ENCODE assay signal across 1 cellular context in the genomic region with DNA sequence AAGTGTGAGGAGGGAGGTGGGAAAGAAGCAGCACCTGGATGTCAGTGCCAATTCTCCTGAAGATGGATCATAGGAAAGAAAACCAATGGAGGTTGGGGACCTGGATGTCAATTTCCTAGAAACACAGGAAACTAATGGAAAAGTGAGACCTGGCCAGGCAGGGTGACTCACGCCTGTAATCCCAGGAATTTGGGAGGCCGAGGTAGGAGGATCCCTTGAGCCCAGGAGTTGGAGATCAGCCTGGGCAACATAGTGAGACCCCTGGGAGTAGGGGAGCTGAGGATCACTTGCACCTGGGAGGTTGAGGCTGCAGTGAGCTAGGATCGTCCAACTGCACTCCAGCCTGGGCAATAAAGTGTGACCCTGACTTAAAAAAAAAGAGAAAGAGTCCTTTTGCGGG.
A peak's percentile ranks its signal among the peaks of the same experiment; 100 is the strongest.
TF ChIP-seq lines count a peak whose summit lies in the region.

No MANE protein-coding gene starts in this region.

TF ChIP-seq in HepG2, 621 proteins besides CTCF, POLR2A, EP300 and RAD21:
- no peak for TF ChIP-seq ZNF30 (CRISPR knock-in tag; IDR thresholded peaks at IDR 0.05)
- 0 out of 2 replicates have a peak, but pooled peaks have one; percentile 9 for TF ChIP-seq BCL6 (CRISPR knock-in tag; IDR thresholded peaks at IDR 0.05)
- peak; percentile 39; the same call in 1 of the 2 replicates for TF ChIP-seq ZNF121 (CRISPR knock-in tag; IDR thresholded peaks at IDR 0.05)
- TF ChIP-seq, protein P1, sequence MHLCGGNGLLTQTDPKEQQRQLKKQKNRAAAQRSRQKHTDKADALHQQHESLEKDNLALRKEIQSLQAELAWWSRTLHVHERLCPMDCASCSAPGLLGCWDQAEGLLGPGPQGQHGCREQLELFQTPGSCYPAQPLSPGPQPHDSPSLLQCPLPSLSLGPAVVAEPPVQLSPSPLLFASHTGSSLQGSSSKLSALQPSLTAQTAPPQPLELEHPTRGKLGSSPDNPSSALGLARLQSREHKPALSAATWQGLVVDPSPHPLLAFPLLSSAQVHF (CRISPR knock-in tag; IDR thresholded peaks at IDR 0.05), result no peak
- TF ChIP-seq, protein P2, sequence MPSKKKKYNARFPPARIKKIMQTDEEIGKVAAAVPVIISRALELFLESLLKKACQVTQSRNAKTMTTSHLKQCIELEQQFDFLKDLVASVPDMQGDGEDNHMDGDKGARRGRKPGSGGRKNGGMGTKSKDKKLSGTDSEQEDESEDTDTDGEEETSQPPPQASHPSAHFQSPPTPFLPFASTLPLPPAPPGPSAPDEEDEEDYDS (CRISPR knock-in tag; IDR thresholded peaks at IDR 0.05), result no peak
